10 cellular contexts compared by ENCODE assay signal in genomic region chr14:61329478-61330051, GRCh38. TPM values are rescaled to one million over a fixed set of nuclear protein-coding genes. Genes with fewer than 3 reads are reported as not detected.
DNase-seq lines count a peak whose midpoint lies in the region; ATAC-seq lines count a peak whose summit lies in the region.
"Had no signal": no experiment of that assay in that cellular context is flagged by ENCODE, and none has a peak within 500 bp of the region (broad histone marks: within the 10 kb centered on the region; RNA-seq: fewer than 3 reads in every experiment).

No MANE protein-coding gene starts in this region.

- H3K4me1 ChIP-seq in BLaER1 (peaks cover 35% of the 10 kb centered on the region), right cardiac atrium (ENCODE audit: control insufficient read depth, insufficient read depth, low read length) (peaks cover 9% of the 10 kb centered on the region)

- H3K27ac ChIP-seq in BLaER1, result no peak overlapping the region
- H3K27ac ChIP-seq in right cardiac atrium (ENCODE audit: low read length), result peak overlapping the region; percentile 59

- peaks cover 12% of the 10 kb centered on the region; the same call in 1 of the 2 replicates for H3K36me3 ChIP-seq in BLaER1

- H3K9me3 ChIP-seq in BLaER1 (peaks cover 14% of the 10 kb centered on the region; the same call in 1 of the 2 replicates), right cardiac atrium (ENCODE audit: control insufficient read depth, low read length) (no peaks in the 10 kb centered on the region)

- H4K20me1 ChIP-seq in BLaER1, result peaks cover 56% of the 10 kb centered on the region

- DNase-seq in NOMO-1 (lab: John Stamatoyannopoulos, UW; ENCODE audit: unreplicated experiment in 2 of 2) (peak; percentile 68 to 85), right cardiac atrium (no peak), cortex of kidney (lab: John Stamatoyannopoulos, UW) (no peak), DMS114 treated with DMSO at 0.1 percent for 48 hours (lab: John Stamatoyannopoulos, UW; ENCODE audit: unreplicated experiment) (no peak)
- no peak for DNase-seq in stimulated activated CD8-positive, alpha-beta memory T cell treated with anti-CD3 and anti-CD28 coated beads, Interleukin-4, amount 100 ng/mL, for 48 hours
- DNase-seq: Calu3 had no signal

- H3K4me3 ChIP-seq in BLaER1 (no peak overlapping the region), right cardiac atrium (ENCODE audit: low read length) (no peak overlapping the region)

- H3K4me2 ChIP-seq in BLaER1, result 0 out of 2 replicates have a peak overlapping the region, but pooled peaks have one; percentile 18

- H3K9ac ChIP-seq in BLaER1, result no peak overlapping the region

- H3K27me3 ChIP-seq in BLaER1 (no peaks in the 10 kb centered on the region), right cardiac atrium (ENCODE audit: control insufficient read depth, insufficient read depth) (no peaks in the 10 kb centered on the region)

- intact Hi-C loops in right cardiac atrium (cut with DNase I), result loop anchor here in 3 of 4 donors (10.0 kb wide), 2 partner anchors 105 to 125 kb away; no protein-coding TSS in a partner anchor

- 87% methylated on average over 8 of the region's 8 CpGs for WGBS in right cardiac atrium

- peak; percentile 60 for ATAC-seq in GM18868 (IDR thresholded peaks at IDR 0.05; ENCODE audit: unreplicated experiment)
- ATAC-seq in right cardiac atrium, result no peak
- ATAC-seq in HG03354 (IDR thresholded peaks at IDR 0.05; ENCODE audit: poor library complexity, severe bottlenecking, unreplicated experiment), result no peak

RNA-seq across cellular contexts. Expression of gene PRKCH, which starts 8.2 kb away (rescaled TPM):
- 10 to 100 TPM; 25.8 to 31.3 (median 28.2) TPM for total RNA-seq in right cardiac atrium
- polyA plus RNA-seq in right cardiac atrium, result 11.9 TPM

RNA-seq across cellular contexts. Expression of gene TMEM30B, which starts 48.4 kb away (rescaled TPM):
- total RNA-seq in right cardiac atrium, result 1 to 10 TPM; 1.3 to 2.2 (median 1.7) TPM
- 1.0 TPM for polyA plus RNA-seq in right cardiac atrium
- total RNA-seq: fibroblast of villous mesenchyme had no signal

Comparison
In these comparisons a context has a peak if more than half of its experiments do, and no peak if none do; other contexts are left out.
1. DNase-seq: peak in NOMO-1 (2 of 2); none in right cardiac atrium (0 of 3), stimulated activated CD8-positive, alpha-beta memory T cell treated with anti-CD3 and anti-CD28 coated beads, Interleukin-4, amount 100 ng/mL, for 48 hours (single experiment), cortex of kidney (single experiment) and DMS114 treated with DMSO at 0.1 percent for 48 hours (single experiment).